Comparison of ENCODE assay signal across 25 cellular contexts in genomic region chr5:32068561-32068960, GRCh38.
"Had no signal": no experiment of that assay in that cellular context is flagged by ENCODE, and none has a peak within 500 bp of the region (broad histone marks: within the 10 kb centered on the region; RNA-seq: fewer than 3 reads in every experiment).

No MANE protein-coding gene starts in this region.

- DNase-seq: natural killer cell; occipital lobe; ovary; posterior cingulate gyrus; psoas muscle; right cardiac atrium; right lobe of liver; sigmoid colon; small intestine; stimulated activated CD4-positive, alpha-beta T cell treated with anti-CD3 and anti-CD28 coated beads, Interleukin-15, amount 100 ng/mL, for 24 hours; stimulated activated CD4-positive, alpha-beta T cell treated with anti-CD3 and anti-CD28 coated beads, Interleukin-2, amount 100 ng/mL, for 24 hours; stimulated activated CD4-positive, alpha-beta T cell treated with anti-CD3 and anti-CD28 coated beads, Interleukin-2, amount 100 ng/mL, for 48 hours; stimulated activated CD4-positive, alpha-beta T cell treated with anti-CD3 and anti-CD28 coated beads, Interleukin-4, amount 100 ng/mL, for 24 hours; stimulated activated naive B cell treated with anti-CD40 and anti-IgM and Interleukin-4, amounts not matched to agents 10 μg/mL and 1 μg/mL and 100 μg/mL, for 72 hours; stimulated activated naive CD4-positive, alpha-beta T cell treated with Interleukin-2 at 50 U/mL for 16 hours; stomach; thyroid gland; upper lobe of left lung had no signal

- H3K4me2 ChIP-seq: neural progenitor cell had no signal

- H3K9me3 ChIP-seq: ovary, psoas muscle, right lobe of liver, sigmoid colon, stomach, thoracic aorta, thyroid gland, tibial nerve, upper lobe of left lung, vagina had no signal

- H3K4me3 ChIP-seq: neural progenitor cell, ovary, psoas muscle, right lobe of liver, sigmoid colon, stomach, thoracic aorta, thyroid gland, tibial nerve, upper lobe of left lung, vagina had no signal

- H3K36me3 ChIP-seq: neural progenitor cell, ovary, right lobe of liver, sigmoid colon, thoracic aorta, thyroid gland, vagina had no signal

- H3K27me3 ChIP-seq: neural progenitor cell, ovary, right lobe of liver, sigmoid colon, stomach, thyroid gland, tibial nerve, upper lobe of left lung, vagina had no signal

- FAIRE-seq: small intestine, urothelium cell line had no signal

- H3K4me1 ChIP-seq: neural progenitor cell, parathyroid adenoma, psoas muscle, right lobe of liver, stomach, upper lobe of left lung, vagina had no signal

- ATAC-seq: natural killer cell; psoas muscle; stimulated activated effector memory CD8-positive, alpha-beta T cell treated with anti-CD3 and anti-CD28 coated beads, Interleukin-12 subunit alpha, Interleukin-12 subunit beta, amount 100 ng/mL, for 72 hours; stimulated activated naive B cell treated with anti-CD40 and anti-IgM and Interleukin-4, amounts not matched to agents 10 μg/mL and 1 μg/mL and 100 μg/mL, for 72 hours had no signal

- H3K27ac ChIP-seq: neural progenitor cell, ovary, parathyroid adenoma, psoas muscle, right lobe of liver, sigmoid colon, stomach, thoracic aorta, thyroid gland, upper lobe of left lung, vagina had no signal

- H2AFZ ChIP-seq: neural progenitor cell, parathyroid adenoma had no signal

- H3K79me2 ChIP-seq: parathyroid adenoma had no signal

- H3K9ac ChIP-seq: neural progenitor cell, parathyroid adenoma had no signal
